Comparison of ENCODE assay signal across 15 cellular contexts in genomic region chr17:57017625-57018024, GRCh38. TPM values are rescaled to one million over a fixed set of nuclear protein-coding genes. Genes with fewer than 3 reads are reported as not detected.
DNase-seq lines count a peak whose midpoint lies in the region; ATAC-seq, FAIRE-seq and TF ChIP-seq lines count a peak whose summit lies in the region.
"Had no signal": no experiment of that assay in that cellular context is flagged by ENCODE, and none has a peak within 500 bp of the region (broad histone marks: within the 10 kb centered on the region; RNA-seq: fewer than 3 reads in every experiment).

No MANE protein-coding gene starts in this region.

- H3K27ac ChIP-seq in HUES48 (ENCODE audit: low read depth, low read length) = no peak overlapping the region
- H3K27ac ChIP-seq in PC-9 = peak overlapping the region; percentile 25
- H3K27ac ChIP-seq in esophagus muscularis mucosa (replicated peaks in 1 of 4) = peak overlapping the region; percentile 41 to 81 (median 62)
- H3K27ac ChIP-seq: RWPE1 had no signal

- H3K9me3 Mint-ChIP-seq in stimulated activated effector memory CD8-positive, alpha-beta T cell treated with anti-CD3 and anti-CD28 coated beads, Interleukin-12 subunit alpha, Interleukin-12 subunit beta, amount 100 ng/mL, for 72 hours = no peaks in the 10 kb centered on the region
- H3K9me3 Mint-ChIP-seq in activated T-helper 2 cell treated with anti-CD3 and anti-CD28 coated beads, Interferon-gamma antibody, Interleukin-2, Interleukin-4, amounts not matched to agents 10 μg/mL and 5 μg/mL and 100 μg/mL, durations not matched to agents 14 hours and 24 hours and 36 hours = no peaks in the 10 kb centered on the region

- no peak overlapping the region; the same call in 1 of the 2 replicates for H3K4me3 ChIP-seq in HUES48 (ENCODE audit: low read depth, low read length)
- no peak overlapping the region for H3K4me3 ChIP-seq in PC-9
- no peak overlapping the region for H3K4me3 ChIP-seq in esophagus muscularis mucosa

- no peak for FAIRE-seq in HTR-8/SVneo (lab: Jason Lieb, UNC)

- peak; percentile 8 for ATAC-seq in stimulated activated effector memory CD8-positive, alpha-beta T cell treated with anti-CD3 and anti-CD28 coated beads, Interleukin-12 subunit alpha, Interleukin-12 subunit beta, amount 100 ng/mL, for 72 hours

- H3K27me3 ChIP-seq in HUES48 (ENCODE audit: control insufficient read depth, insufficient read depth, low read length) = no peaks in the 10 kb centered on the region
- H3K27me3 ChIP-seq in PC-9 (ENCODE audit: insufficient read depth, low read depth) = no peaks in the 10 kb centered on the region
- no peaks in the 10 kb centered on the region for H3K27me3 ChIP-seq in esophagus muscularis mucosa

- no peaks in the 10 kb centered on the region; the same call in 1 of the 2 replicates for H3K9me3 ChIP-seq in HUES48 (ENCODE audit: control insufficient read depth, insufficient read depth, low read length)
- H3K9me3 ChIP-seq in PC-9 (ENCODE audit: insufficient read depth, low read depth) = no peaks in the 10 kb centered on the region
- no peaks in the 10 kb centered on the region for H3K9me3 ChIP-seq in esophagus muscularis mucosa

- H3K9ac ChIP-seq in HUES48 (ENCODE audit: low read depth, low read length) = 0 out of 2 replicates have a peak overlapping the region, but pooled peaks have one; percentile 63

- H3K27ac Mint-ChIP-seq in stimulated activated effector memory CD8-positive, alpha-beta T cell treated with anti-CD3 and anti-CD28 coated beads, Interleukin-12 subunit alpha, Interleukin-12 subunit beta, amount 100 ng/mL, for 72 hours = no peak overlapping the region
- H3K27ac Mint-ChIP-seq in activated T-helper 2 cell treated with anti-CD3 and anti-CD28 coated beads, Interferon-gamma antibody, Interleukin-2, Interleukin-4, amounts not matched to agents 10 μg/mL and 5 μg/mL and 100 μg/mL, durations not matched to agents 14 hours and 24 hours and 36 hours = no peak overlapping the region

- H3K9me2 ChIP-seq in PC-9 (ENCODE audit: insufficient read depth) = no peaks in the 10 kb centered on the region

- no TSS peak for BruUV-seq in PC-9 (replicated peaks; lab: Mats Ljungman, UMichigan)

- peaks cover 17% of the 10 kb centered on the region for H3K27me3 Mint-ChIP-seq in activated T-helper 2 cell treated with anti-CD3 and anti-CD28 coated beads, Interferon-gamma antibody, Interleukin-2, Interleukin-4, amounts not matched to agents 10 μg/mL and 5 μg/mL and 100 μg/mL, durations not matched to agents 14 hours and 24 hours and 36 hours (ENCODE audit: low read depth)

- 67% methylated on average over 4 of the region's 4 CpGs for WGBS in esophagus muscularis mucosa

- no peak for TF ChIP-seq POLR2A in esophagus muscularis mucosa (IDR thresholded peaks at IDR 0.05; ENCODE audit: low read depth)

- H3K4me1 Mint-ChIP-seq in stimulated activated effector memory CD8-positive, alpha-beta T cell treated with anti-CD3 and anti-CD28 coated beads, Interleukin-12 subunit alpha, Interleukin-12 subunit beta, amount 100 ng/mL, for 72 hours = no peaks in the 10 kb centered on the region
- no peaks in the 10 kb centered on the region for H3K4me1 Mint-ChIP-seq in activated T-helper 2 cell treated with anti-CD3 and anti-CD28 coated beads, Interferon-gamma antibody, Interleukin-2, Interleukin-4, amounts not matched to agents 10 μg/mL and 5 μg/mL and 100 μg/mL, durations not matched to agents 14 hours and 24 hours and 36 hours (ENCODE audit: low read depth)

- H3K79me2 ChIP-seq in PC-9 (ENCODE audit: low read depth) = no peaks in the 10 kb centered on the region

- intact Hi-C loops in PC-9 (cut with micrococcal nuclease; ENCODE audit: unreplicated experiment) = loop anchor here (2.0 kb wide), 2 partner anchors 37 to 45 kb away; no protein-coding TSS in a partner anchor
- intact Hi-C loops in esophagus muscularis mucosa (cut with DNase I) = no loop called here
- intact Hi-C loops in activated T-helper 2 cell treated with anti-CD3 and anti-CD28 coated beads, Interferon-gamma antibody, Interleukin-2, Interleukin-4, amounts not matched to agents 10 μg/mL and 5 μg/mL and 100 μg/mL, durations not matched to agents 14 hours and 24 hours and 36 hours (cut with micrococcal nuclease) = no loop called here

- H3K36me3 ChIP-seq in HUES48 (ENCODE audit: control insufficient read depth, insufficient read depth, low read length) (no peaks in the 10 kb centered on the region), PC-9 (ENCODE audit: low read depth) (no peaks in the 10 kb centered on the region), esophagus muscularis mucosa (no peaks in the 10 kb centered on the region)

- H3F3A ChIP-seq in PC-9 (ENCODE audit: insufficient read depth, low read depth) = peaks cover 44% of the 10 kb centered on the region

- DNase-seq in PC-9 (no peak), esophagus muscularis mucosa (ENCODE audit: extremely low spot score) (no peak), HTR-8/SVneo (ENCODE audit: insufficient read length, low spot score) (no peak), AML-193 (lab: John Stamatoyannopoulos, UW) (no peak)
- DNase-seq in stimulated activated effector memory CD8-positive, alpha-beta T cell treated with anti-CD3 and anti-CD28 coated beads, Interleukin-12 subunit alpha, Interleukin-12 subunit beta, amount 100 ng/mL, for 72 hours (ENCODE audit: low spot score in 2 of 2) = no peak
- no peak for DNase-seq in activated T-helper 2 cell treated with anti-CD3 and anti-CD28 coated beads, Interferon-gamma antibody, Interleukin-2, Interleukin-4, amounts not matched to agents 10 μg/mL and 5 μg/mL and 100 μg/mL, durations not matched to agents 14 hours and 24 hours and 36 hours (ENCODE audit: low spot score)
- DNase-seq: ACHN, DND-41, H7, NCI-H1105, NCI-H2081 treated with DMSO at 0.1 percent for 48 hours, NCI-H774, OCI-M1 had no signal

- TF ChIP-seq CTCF in PC-9 (conservative IDR thresholded peaks at IDR 0.05) = no peak
- no peak for TF ChIP-seq CTCF in esophagus muscularis mucosa (IDR thresholded peaks at IDR 0.05)

- H2AFZ ChIP-seq in PC-9 = no peak overlapping the region

- H4K20me1 ChIP-seq in PC-9 (ENCODE audit: insufficient read depth) = no peaks in the 10 kb centered on the region

- no peaks in the 10 kb centered on the region for H3K36me3 Mint-ChIP-seq in stimulated activated effector memory CD8-positive, alpha-beta T cell treated with anti-CD3 and anti-CD28 coated beads, Interleukin-12 subunit alpha, Interleukin-12 subunit beta, amount 100 ng/mL, for 72 hours
- no peaks in the 10 kb centered on the region for H3K36me3 Mint-ChIP-seq in activated T-helper 2 cell treated with anti-CD3 and anti-CD28 coated beads, Interferon-gamma antibody, Interleukin-2, Interleukin-4, amounts not matched to agents 10 μg/mL and 5 μg/mL and 100 μg/mL, durations not matched to agents 14 hours and 24 hours and 36 hours (ENCODE audit: low read depth)

- CTCF ChIA-PET in PC-9 (lab: Charles Lee) = no interaction called here

- peak overlapping the region; percentile 67 for H3K4me2 ChIP-seq in PC-9

- POLR2A ChIA-PET in PC-9 (lab: Charles Lee; ENCODE audit: unreplicated experiment) = interaction anchor here (0.6 kb wide), 2 partner anchors 8 to 40 kb away, joined by 6 to 7 read pairs; partner anchors contain the start of gene SCPEP1

- H3K4me1 ChIP-seq in HUES48 (ENCODE audit: control insufficient read depth, insufficient read depth, low read length) = peaks cover 26% of the 10 kb centered on the region
- peaks cover 52% of the 10 kb centered on the region for H3K4me1 ChIP-seq in PC-9 (replicated peaks; ENCODE audit: insufficient read depth)
- peaks cover 0 to 57% (median 47%) of the 10 kb centered on the region in 4 donors for H3K4me1 ChIP-seq in esophagus muscularis mucosa

- H3K4me3 Mint-ChIP-seq in stimulated activated effector memory CD8-positive, alpha-beta T cell treated with anti-CD3 and anti-CD28 coated beads, Interleukin-12 subunit alpha, Interleukin-12 subunit beta, amount 100 ng/mL, for 72 hours = no peak overlapping the region
- H3K4me3 Mint-ChIP-seq in activated T-helper 2 cell treated with anti-CD3 and anti-CD28 coated beads, Interferon-gamma antibody, Interleukin-2, Interleukin-4, amounts not matched to agents 10 μg/mL and 5 μg/mL and 100 μg/mL, durations not matched to agents 14 hours and 24 hours and 36 hours (ENCODE audit: low read depth) = no peak overlapping the region

- no peak for TF ChIP-seq EP300 in esophagus muscularis mucosa (IDR thresholded peaks at IDR 0.05)

RNA-seq across cellular contexts. Expression of gene SCPEP1, which starts 39.7 kb away (rescaled TPM):
- total RNA-seq in PC-9 (2021) (17.4 and 19.4 TPM in 2 replicates), esophagus muscularis mucosa (100 to 1,000 TPM in 1 of 4 donors, 10 to 100 TPM in 3; 61.0 to 111 (median 72.4) TPM)
- 15.8 and 18.1 TPM in 2 replicates for total RNA-seq in activated T-helper 2 cell treated with anti-CD3 and anti-CD28 coated beads, Interferon-gamma antibody, Interleukin-2, Interleukin-4, amounts not matched to agents 10 μg/mL and 5 μg/mL and 100 μg/mL, durations not matched to agents 14 hours and 24 hours and 36 hours

RNA-seq across cellular contexts. Expression of gene COIL, which starts 56.8 kb away (rescaled TPM):
- total RNA-seq in PC-9 (2021) (14.0 and 19.0 TPM in 2 replicates), esophagus muscularis mucosa (10 to 100 TPM in 3 of 4 donors, 1 to 10 TPM in 1; 9.9 to 13.3 (median 11.4) TPM)
- 20.3 and 23.1 TPM in 2 replicates for total RNA-seq in activated T-helper 2 cell treated with anti-CD3 and anti-CD28 coated beads, Interferon-gamma antibody, Interleukin-2, Interleukin-4, amounts not matched to agents 10 μg/mL and 5 μg/mL and 100 μg/mL, durations not matched to agents 14 hours and 24 hours and 36 hours
